21 cellular contexts compared by ENCODE assay signal in genomic region chr12:125443316-125443715, GRCh38.
"Had no signal": no experiment of that assay in that cellular context is flagged by ENCODE, and none has a peak within 500 bp of the region (broad histone marks: within the 10 kb centered on the region; RNA-seq: fewer than 3 reads in every experiment).

No MANE protein-coding gene starts in this region.

- H3K4me1 Mint-ChIP-seq: mesothelial cell of epicardium had no signal

- H3K4me3 Mint-ChIP-seq: dendritic cell treated with granulocyte-macrophage colony-stimulating factor and Interleukin-4, amounts not matched to agents 40 ng/mL and 50 ng/mL, for 4 days; mesothelial cell of epicardium had no signal

- H3K36me3 Mint-ChIP-seq: mesothelial cell of epicardium had no signal

- H3K27ac Mint-ChIP-seq: dendritic cell treated with granulocyte-macrophage colony-stimulating factor and Interleukin-4, amounts not matched to agents 40 ng/mL and 50 ng/mL, for 4 days; mesothelial cell of epicardium had no signal

- DNase-seq: cortex of kidney; effector CD4-positive, alpha-beta T cell; effector memory CD4-positive, alpha-beta T cell; erythroblast; esophagus squamous epithelium; foreskin fibroblast; gastrocnemius medialis; glutamatergic neuron; head of caudate nucleus; heart right ventricle; hippocampal formation; left cardiac atrium; left lung; left ventricle myocardium superior; lower lobe of right lung; mesenchymal stem cell; mucosa of descending colon had no signal

- H3K4me3 ChIP-seq: esophagus squamous epithelium, gastrocnemius medialis, heart right ventricle, left lung, lower lobe of right lung, mucosa of descending colon had no signal

- H3K36me3 ChIP-seq: esophagus squamous epithelium, gastrocnemius medialis, heart right ventricle, left lung, lower lobe of right lung had no signal

- H3K27ac ChIP-seq: epithelial cell of prostate, esophagus squamous epithelium, gastrocnemius medialis, heart right ventricle, left lung, lower lobe of right lung had no signal

- H3K9me3 ChIP-seq: gastrocnemius medialis, lower lobe of right lung, mucosa of descending colon had no signal

- H3K27me3 Mint-ChIP-seq: dendritic cell treated with granulocyte-macrophage colony-stimulating factor and Interleukin-4, amounts not matched to agents 40 ng/mL and 50 ng/mL, for 4 days had no signal

- H3K27me3 ChIP-seq: esophagus squamous epithelium, gastrocnemius medialis, left lung had no signal

- H3K9me3 Mint-ChIP-seq: dendritic cell treated with granulocyte-macrophage colony-stimulating factor and Interleukin-4, amounts not matched to agents 40 ng/mL and 50 ng/mL, for 4 days had no signal

- ATAC-seq: esophagus mucosa, gastrocnemius medialis, heart right ventricle, left cardiac atrium, left lung, left ventricle myocardium superior, lower lobe of right lung, mucosa of descending colon had no signal

- H3K4me1 ChIP-seq: esophagus squamous epithelium, gastrocnemius medialis, heart right ventricle, left lung, lower lobe of right lung had no signal
